In genomic region chr12:122641976-122642375, GRCh38 we compare ENCODE assay signal across 29 cellular contexts.
A peak's percentile ranks its signal among the peaks of the same experiment; 100 is the strongest.
DNase-seq lines count a peak whose midpoint lies in the region; ATAC-seq and TF ChIP-seq lines count a peak whose summit lies in the region.
"Had no signal": no experiment of that assay in that cellular context is flagged by ENCODE, and none has a peak within 500 bp of the region (broad histone marks: within the 10 kb centered on the region; RNA-seq: fewer than 3 reads in every experiment).

No MANE protein-coding gene starts in this region.

- peaks cover 2% of the 10 kb centered on the region for H3K9me3 Mint-ChIP-seq in activated CD8-positive, alpha-beta T cell treated with anti-CD3 and anti-CD28 coated beads for 36 hours
- H3K9me3 Mint-ChIP-seq: activated naive CD4-positive, alpha-beta T cell treated with anti-CD3 and anti-CD28 coated beads, Interleukin-2, amount 50 U/mL, for 72 hours; activated T-helper 17 cell treated with anti-CD3 and anti-CD28 coated beads, Interleukin-2, amount 50 U/mL, for 72 hours; CD4-positive, CD25-positive, alpha-beta regulatory T cell; effector memory CD8-positive, alpha-beta T cell; neural crest cell; stimulated activated memory B cell treated with anti-CD40 and anti-IgM and Interleukin-4, amounts not matched to agents 10 μg/mL and 1 μg/mL and 100 μg/mL, for 72 hours had no signal

- peaks cover 4% of the 10 kb centered on the region for H3K36me3 Mint-ChIP-seq in activated CD8-positive, alpha-beta T cell treated with anti-CD3 and anti-CD28 coated beads for 36 hours (ENCODE audit: low read depth)
- H3K36me3 Mint-ChIP-seq: activated naive CD4-positive, alpha-beta T cell treated with anti-CD3 and anti-CD28 coated beads, Interleukin-2, amount 50 U/mL, for 72 hours; brain; CD4-positive, CD25-positive, alpha-beta regulatory T cell; stimulated activated memory B cell treated with anti-CD40 and anti-IgM and Interleukin-4, amounts not matched to agents 10 μg/mL and 1 μg/mL and 100 μg/mL, for 72 hours had no signal

- peaks cover 9% of the 10 kb centered on the region for H3K4me1 Mint-ChIP-seq in activated CD8-positive, alpha-beta T cell treated with anti-CD3 and anti-CD28 coated beads for 36 hours (ENCODE audit: low read depth)

- no peak overlapping the region for H3K9ac ChIP-seq in GM23248

- in situ Hi-C loops in GM23248 (cut with MboI) = loop anchor here (5.0 kb wide), 1 partner anchor 105 kb away; no protein-coding TSS in a partner anchor

- H3K36me3 ChIP-seq in GM23248 (ENCODE audit: low read depth) = no peaks in the 10 kb centered on the region
- H3K36me3 ChIP-seq in BE2C = no peaks in the 10 kb centered on the region
- H3K36me3 ChIP-seq: colonic mucosa, esophagus squamous epithelium, WERI-Rb-1 had no signal

- no peak for ATAC-seq in activated CD8-positive, alpha-beta T cell treated with anti-CD3 and anti-CD28 coated beads for 36 hours
- ATAC-seq in HG02798 (IDR thresholded peaks at IDR 0.05; ENCODE audit: poor library complexity, unreplicated experiment) = no peak
- ATAC-seq: activated naive CD4-positive, alpha-beta T cell treated with anti-CD3 and anti-CD28 coated beads, Interleukin-2, amount 50 U/mL, for 72 hours; activated T-helper 17 cell treated with anti-CD3 and anti-CD28 coated beads, Interleukin-2, amount 50 U/mL, for 72 hours; effector memory CD8-positive, alpha-beta T cell; stimulated activated memory B cell treated with anti-CD40 and anti-IgM and Interleukin-4, amounts not matched to agents 10 μg/mL and 1 μg/mL and 100 μg/mL, for 72 hours had no signal

- H3K27ac Mint-ChIP-seq in activated CD8-positive, alpha-beta T cell treated with anti-CD3 and anti-CD28 coated beads for 36 hours = no peak overlapping the region
- H3K27ac Mint-ChIP-seq: activated naive CD4-positive, alpha-beta T cell treated with anti-CD3 and anti-CD28 coated beads, Interleukin-2, amount 50 U/mL, for 72 hours; activated T-helper 17 cell treated with anti-CD3 and anti-CD28 coated beads, Interleukin-2, amount 50 U/mL, for 72 hours; brain; CD4-positive, CD25-positive, alpha-beta regulatory T cell; effector memory CD8-positive, alpha-beta T cell; stimulated activated memory B cell treated with anti-CD40 and anti-IgM and Interleukin-4, amounts not matched to agents 10 μg/mL and 1 μg/mL and 100 μg/mL, for 72 hours had no signal

- H3K9me3 ChIP-seq in GM23248 (ENCODE audit: low read depth) = no peaks in the 10 kb centered on the region
- H3K9me3 ChIP-seq in BE2C = no peaks in the 10 kb centered on the region
- H3K9me3 ChIP-seq: colonic mucosa, esophagus squamous epithelium had no signal

- intact Hi-C loops in activated CD8-positive, alpha-beta T cell treated with anti-CD3 and anti-CD28 coated beads for 36 hours (cut with micrococcal nuclease) = no loop called here

- no peak overlapping the region for H3K27ac ChIP-seq in GM23248
- H3K27ac ChIP-seq: colonic mucosa, esophagus squamous epithelium, hepatocyte, SK-N-MC, WERI-Rb-1 had no signal

- H3K79me2 ChIP-seq in GM23248 (ENCODE audit: insufficient read depth) = no peaks in the 10 kb centered on the region
- H3K79me2 ChIP-seq: hepatocyte had no signal

- no peaks in the 10 kb centered on the region for H3F3A ChIP-seq in GM23248 (ENCODE audit: insufficient read depth)

- no peak for TF ChIP-seq CTCF in cardiac fibroblast (IDR thresholded peaks at IDR 0.05; ENCODE audit: low read depth, low read length)
- no peak for TF ChIP-seq CTCF in activated CD8-positive, alpha-beta T cell treated with anti-CD3 and anti-CD28 coated beads for 36 hours (IDR thresholded peaks at IDR 0.05)
- no peak for TF ChIP-seq CTCF in BE2C (IDR thresholded peaks at IDR 0.05; ENCODE audit: low read depth, low read length)

- H2AFZ ChIP-seq in GM23248 = no peak overlapping the region
- H2AFZ ChIP-seq: hepatocyte had no signal

- no peak overlapping the region for H3K4me2 ChIP-seq in GM23248 (ENCODE audit: unreplicated experiment)
- H3K4me2 ChIP-seq: hepatocyte had no signal

- H4K20me1 ChIP-seq in GM23248 (ENCODE audit: insufficient read depth) = no peaks in the 10 kb centered on the region

- CTCF ChIA-PET in activated CD8-positive, alpha-beta T cell treated with anti-CD3 and anti-CD28 coated beads for 36 hours (lab: Charles Lee) = interaction anchor here (1.4 kb wide), 1 partner anchor 152 kb away, joined by 3 read pairs; no protein-coding TSS in a partner anchor

- POLR2A ChIA-PET in activated CD8-positive, alpha-beta T cell treated with anti-CD3 and anti-CD28 coated beads for 36 hours (lab: Charles Lee) = no interaction called here

- no peaks in the 10 kb centered on the region for H3K27me3 Mint-ChIP-seq in activated CD8-positive, alpha-beta T cell treated with anti-CD3 and anti-CD28 coated beads for 36 hours
- H3K27me3 Mint-ChIP-seq: activated T-helper 17 cell treated with anti-CD3 and anti-CD28 coated beads, Interleukin-2, amount 50 U/mL, for 72 hours; brain; stimulated activated memory B cell treated with anti-CD40 and anti-IgM and Interleukin-4, amounts not matched to agents 10 μg/mL and 1 μg/mL and 100 μg/mL, for 72 hours had no signal

- 83 to 86% methylated on average over 4 of the region's 4 CpGs for WGBS in GM23248 (ENCODE audit: low coverage in 1 of 2, low lambda C conversion rate in 2 of 2, missing lambda C conversion rate in 2 of 2), 2 experiments

- peaks cover 6% of the 10 kb centered on the region for H3K4me1 ChIP-seq in GM23248 (ENCODE audit: insufficient read depth)
- no peaks in the 10 kb centered on the region for H3K4me1 ChIP-seq in BE2C
- H3K4me1 ChIP-seq: colonic mucosa had no signal

- no peaks in the 10 kb centered on the region for H3K9me2 ChIP-seq in GM23248 (ENCODE audit: insufficient read depth)

- no peak overlapping the region for H3K4me3 ChIP-seq in GM23248
- no peak overlapping the region for H3K4me3 ChIP-seq in cardiac fibroblast (replicated peaks in 1 of 2; ENCODE audit: low read depth in 2 of 2, low read length in 2 of 2)
- H3K4me3 ChIP-seq in BE2C (ENCODE audit: low read depth, low read length) = no peak overlapping the region
- H3K4me3 ChIP-seq: colonic mucosa, esophagus squamous epithelium, hepatocyte, SK-N-MC had no signal

- H3K27me3 ChIP-seq in GM23248 (replicated peaks; ENCODE audit: insufficient read depth) (no peaks in the 10 kb centered on the region), BE2C (no peaks in the 10 kb centered on the region)
- H3K27me3 ChIP-seq: colonic mucosa, esophagus squamous epithelium, hepatocyte had no signal

- no peak overlapping the region for H3K4me3 Mint-ChIP-seq in activated CD8-positive, alpha-beta T cell treated with anti-CD3 and anti-CD28 coated beads for 36 hours
- H3K4me3 Mint-ChIP-seq: activated T-helper 17 cell treated with anti-CD3 and anti-CD28 coated beads, Interleukin-2, amount 50 U/mL, for 72 hours; brain; CD4-positive, CD25-positive, alpha-beta regulatory T cell; effector memory CD8-positive, alpha-beta T cell; neural crest cell; stimulated activated memory B cell treated with anti-CD40 and anti-IgM and Interleukin-4, amounts not matched to agents 10 μg/mL and 1 μg/mL and 100 μg/mL, for 72 hours had no signal

- DNase-seq in GM23248 (peak; percentile 43), NCI-H226 (peak; percentile 58), cardiac fibroblast (ENCODE audit: low read depth in 2 of 2) (peak; percentile 38 to 68), iris pigment epithelial cell (ENCODE audit: low read depth) (peak; percentile 77), NCI-H526 (lab: John Stamatoyannopoulos, UW) (no peak), BE2C (no peak)
- DNase-seq in activated CD8-positive, alpha-beta T cell treated with anti-CD3 and anti-CD28 coated beads for 36 hours = no peak
- DNase-seq: activated CD8-positive, alpha-beta memory T cell treated with anti-CD3 and anti-CD28 coated beads, Interleukin-2, amount 50 U/mL, for 4 hours; CD4-positive, CD25-positive, alpha-beta regulatory T cell; colonic mucosa; DMS 273 treated with DMSO at 0.1 percent for 48 hours; effector memory CD8-positive, alpha-beta T cell; esophagus squamous epithelium; GDM1; Karpas-422; NCI-H1417; NCI-H2107; NCI-H524; stimulated activated CD4-positive, alpha-beta T cell treated with anti-CD3 and anti-CD28 coated beads, Interleukin-2, amount 100 ng/mL, for 24 hours; T-helper 2 cell; WERI-Rb-1 had no signal

Comparison
In these comparisons a context has a peak if more than half of its experiments do, and no peak if none do; other contexts are left out.
1. DNase-seq: peak in GM23248 (single experiment), NCI-H226 (single experiment), cardiac fibroblast (2 of 2) and iris pigment epithelial cell (single experiment); none in activated CD8-positive, alpha-beta T cell treated with anti-CD3 and anti-CD28 coated beads for 36 hours (single experiment), NCI-H526 (0 of 2) and BE2C (single experiment).